15 cellular contexts compared by ENCODE assay signal in genomic region chr3:146044046-146044445, GRCh38.
DNase-seq lines count a peak whose midpoint lies in the region; ATAC-seq lines count a peak whose summit lies in the region.
"Had no signal": no experiment of that assay in that cellular context is flagged by ENCODE, and none has a peak within 500 bp of the region (broad histone marks: within the 10 kb centered on the region; RNA-seq: fewer than 3 reads in every experiment).

No MANE protein-coding gene starts in this region.

- DNase-seq in ELR (ENCODE audit: low read depth) = peak; percentile 38
- DNase-seq in amniotic epithelial cell (ENCODE audit: low read depth) = peak; percentile 59
- DNase-seq in myocyte (ENCODE audit: low read depth) = peak; percentile 19
- no peak for DNase-seq in effector CD4-positive, alpha-beta T cell
- no peak for DNase-seq in G401 (ENCODE audit: low spot score)
- no peak for DNase-seq in hypothalamus (lab: John Stamatoyannopoulos, UW)
- no peak for DNase-seq in globus pallidus (ENCODE audit: low spot score)
- DNase-seq: MG63, NCI-H1092, NCI-H1694 treated with DMSO at 0.1 percent for 48 hours, NCI-H2107, NCI-H2227 treated with DMSO at 0.1 percent for 48 hours, NCI-H524 had no signal

- in situ Hi-C loops in G401 (cut with HindIII; ENCODE audit: low sequenced_read_pairs) = no loop called here

- ATAC-seq in esophagus mucosa = peak; percentile 62
- ATAC-seq: Right ventricle myocardium inferior had no signal

Comparison
In these comparisons a context has a peak if more than half of its experiments do, and no peak if none do; other contexts are left out.
1. DNase-seq: peak in ELR (single experiment), amniotic epithelial cell (single experiment) and myocyte (single experiment); none in effector CD4-positive, alpha-beta T cell (single experiment), G401 (single experiment), hypothalamus (0 of 51) and globus pallidus (single experiment).